In the genomic region with DNA sequence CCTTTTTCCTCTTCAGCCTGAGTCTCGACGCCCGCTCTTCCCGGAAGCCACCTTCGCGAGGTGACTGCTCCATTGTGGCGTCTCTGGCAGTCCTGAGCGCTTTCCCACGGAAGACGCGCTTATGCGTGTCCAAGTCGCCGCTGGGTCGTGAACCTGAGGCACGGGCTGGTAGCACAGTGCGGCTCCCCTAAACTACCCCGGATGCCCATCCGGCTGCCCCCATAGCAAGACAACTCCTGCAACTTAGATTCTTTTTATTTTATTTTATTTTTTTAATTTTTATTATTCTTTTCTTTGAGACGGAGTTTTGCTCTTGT, we compare ENCODE assay signal across 1 cellular context.
A peak's percentile ranks its signal among the peaks of the same experiment; 100 is the strongest.
TF ChIP-seq lines count a peak whose summit lies in the region.

No MANE protein-coding gene starts in this region.

TF ChIP-seq in HepG2, 621 proteins besides CTCF, POLR2A, EP300 and RAD21 (continued from another document):
- TF ChIP-seq, protein P1, sequence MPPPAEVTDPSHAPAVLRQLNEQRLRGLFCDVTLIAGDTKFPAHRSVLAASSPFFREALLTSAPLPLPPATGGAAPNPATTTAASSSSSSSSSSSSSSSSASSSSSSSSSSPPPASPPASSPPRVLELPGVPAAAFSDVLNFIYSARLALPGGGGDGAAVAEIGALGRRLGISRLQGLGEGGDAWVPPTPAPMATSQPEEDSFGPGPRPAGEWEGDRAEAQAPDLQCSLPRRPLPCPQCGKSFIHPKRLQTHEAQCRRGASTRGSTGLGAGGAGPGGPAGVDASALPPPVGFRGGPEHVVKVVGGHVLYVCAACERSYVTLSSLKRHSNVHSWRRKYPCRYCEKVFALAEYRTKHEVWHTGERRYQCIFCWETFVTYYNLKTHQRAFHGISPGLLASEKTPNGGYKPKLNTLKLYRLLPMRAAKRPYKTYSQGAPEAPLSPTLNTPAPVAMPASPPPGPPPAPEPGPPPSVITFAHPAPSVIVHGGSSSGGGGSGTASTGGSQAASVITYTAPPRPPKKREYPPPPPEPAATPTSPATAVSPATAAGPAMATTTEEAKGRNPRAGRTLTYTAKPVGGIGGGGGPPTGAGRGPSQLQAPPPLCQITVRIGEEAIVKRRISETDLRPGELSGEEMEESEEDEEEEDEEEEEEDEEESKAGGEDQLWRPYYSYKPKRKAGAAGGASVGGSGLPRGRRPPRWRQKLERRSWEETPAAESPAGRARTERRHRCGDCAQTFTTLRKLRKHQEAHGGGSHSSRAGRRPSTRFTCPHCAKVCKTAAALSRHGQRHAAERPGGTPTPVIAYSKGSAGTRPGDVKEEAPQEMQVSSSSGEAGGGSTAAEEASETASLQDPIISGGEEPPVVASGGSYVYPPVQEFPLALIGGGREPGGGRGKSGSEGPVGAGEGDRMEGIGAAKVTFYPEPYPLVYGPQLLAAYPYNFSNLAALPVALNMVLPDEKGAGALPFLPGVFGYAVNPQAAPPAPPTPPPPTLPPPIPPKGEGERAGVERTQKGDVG (CRISPR knock-in tag; IDR thresholded peaks at IDR 0.05; ENCODE audit: borderline replicate concordance): 0 out of 2 replicates have a peak, but pooled peaks have one; percentile 61
- TF ChIP-seq HNF4A (CRISPR knock-in tag; IDR thresholded peaks at IDR 0.05): no peak
- TF ChIP-seq MTA3 (CRISPR knock-in tag; IDR thresholded peaks at IDR 0.05): 0 out of 2 replicates have a peak, but pooled peaks have one; percentile 62
- no peak for TF ChIP-seq KDM4B (CRISPR knock-in tag; IDR thresholded peaks at IDR 0.05)
- no peak for TF ChIP-seq ZNF891 (CRISPR knock-in tag; IDR thresholded peaks at IDR 0.05)
- no peak for TF ChIP-seq MAFK (conservative IDR thresholded peaks at IDR 0.05 in 1 of 2, IDR thresholded peaks at IDR 0.05 in 1 of 2; ENCODE audit: low read length in 2 of 2)
- 0 out of 2 replicates have a peak, but pooled peaks have one; percentile 70 for TF ChIP-seq HES4 (CRISPR knock-in tag; IDR thresholded peaks at IDR 0.05; ENCODE audit: borderline replicate concordance)
- no peak for TF ChIP-seq HNRNPL (IDR thresholded peaks at IDR 0.05; ENCODE audit: low read depth, low read length)
- TF ChIP-seq RFX1 (IDR thresholded peaks at IDR 0.05): no peak
- TF ChIP-seq ARNT2 (CRISPR knock-in tag; IDR thresholded peaks at IDR 0.05; ENCODE audit: low read depth): no peak
- no peak for TF ChIP-seq ZNF296 (CRISPR knock-in tag; conservative IDR thresholded peaks at IDR 0.05)
- TF ChIP-seq ARID2 (CRISPR knock-in tag; IDR thresholded peaks at IDR 0.05; ENCODE audit: borderline replicate concordance): no peak
- no peak for TF ChIP-seq FOXA3 (CRISPR knock-in tag; IDR thresholded peaks at IDR 0.05)
- TF ChIP-seq ZNF460 (CRISPR knock-in tag; IDR thresholded peaks at IDR 0.05; ENCODE audit: borderline replicate concordance): no peak
- TF ChIP-seq HNRNPLL (IDR thresholded peaks at IDR 0.05; ENCODE audit: low read depth, low read length, poor library complexity, severe bottlenecking): no peak
- no peak for TF ChIP-seq ISL2 (CRISPR knock-in tag; IDR thresholded peaks at IDR 0.05)
- TF ChIP-seq, protein P2, sequence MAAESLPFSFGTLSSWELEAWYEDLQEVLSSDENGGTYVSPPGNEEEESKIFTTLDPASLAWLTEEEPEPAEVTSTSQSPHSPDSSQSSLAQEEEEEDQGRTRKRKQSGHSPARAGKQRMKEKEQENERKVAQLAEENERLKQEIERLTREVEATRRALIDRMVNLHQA (CRISPR knock-in tag; IDR thresholded peaks at IDR 0.05): no peak
- TF ChIP-seq ZNF496 (CRISPR knock-in tag; IDR thresholded peaks at IDR 0.05; ENCODE audit: insufficient replicate concordance): no peak
- TF ChIP-seq, protein P3, sequence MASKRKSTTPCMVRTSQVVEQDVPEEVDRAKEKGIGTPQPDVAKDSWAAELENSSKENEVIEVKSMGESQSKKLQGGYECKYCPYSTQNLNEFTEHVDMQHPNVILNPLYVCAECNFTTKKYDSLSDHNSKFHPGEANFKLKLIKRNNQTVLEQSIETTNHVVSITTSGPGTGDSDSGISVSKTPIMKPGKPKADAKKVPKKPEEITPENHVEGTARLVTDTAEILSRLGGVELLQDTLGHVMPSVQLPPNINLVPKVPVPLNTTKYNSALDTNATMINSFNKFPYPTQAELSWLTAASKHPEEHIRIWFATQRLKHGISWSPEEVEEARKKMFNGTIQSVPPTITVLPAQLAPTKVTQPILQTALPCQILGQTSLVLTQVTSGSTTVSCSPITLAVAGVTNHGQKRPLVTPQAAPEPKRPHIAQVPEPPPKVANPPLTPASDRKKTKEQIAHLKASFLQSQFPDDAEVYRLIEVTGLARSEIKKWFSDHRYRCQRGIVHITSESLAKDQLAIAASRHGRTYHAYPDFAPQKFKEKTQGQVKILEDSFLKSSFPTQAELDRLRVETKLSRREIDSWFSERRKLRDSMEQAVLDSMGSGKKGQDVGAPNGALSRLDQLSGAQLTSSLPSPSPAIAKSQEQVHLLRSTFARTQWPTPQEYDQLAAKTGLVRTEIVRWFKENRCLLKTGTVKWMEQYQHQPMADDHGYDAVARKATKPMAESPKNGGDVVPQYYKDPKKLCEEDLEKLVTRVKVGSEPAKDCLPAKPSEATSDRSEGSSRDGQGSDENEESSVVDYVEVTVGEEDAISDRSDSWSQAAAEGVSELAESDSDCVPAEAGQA (IDR thresholded peaks at IDR 0.05; ENCODE audit: low read depth): 0 out of 2 replicates have a peak, but pooled peaks have one; percentile 2
- TF ChIP-seq, protein P3 (CRISPR knock-in tag; IDR thresholded peaks at IDR 0.05; ENCODE audit: borderline replicate concordance): no peak
- TF ChIP-seq TCF12 (IDR thresholded peaks at IDR 0.05): no peak
- no peak for TF ChIP-seq TCF12 (CRISPR knock-in tag; IDR thresholded peaks at IDR 0.05)
- no peak for TF ChIP-seq ZNF30 (CRISPR knock-in tag; IDR thresholded peaks at IDR 0.05)
- TF ChIP-seq ZMAT3 (CRISPR knock-in tag; conservative IDR thresholded peaks at IDR 0.05): peak; percentile 34; the same call in 1 of the 2 replicates
- no peak for TF ChIP-seq TFDP2 (CRISPR knock-in tag; IDR thresholded peaks at IDR 0.05)
- TF ChIP-seq HCFC1 (IDR thresholded peaks at IDR 0.05; ENCODE audit: low read depth, low read length): no peak
